In the genomic region with DNA sequence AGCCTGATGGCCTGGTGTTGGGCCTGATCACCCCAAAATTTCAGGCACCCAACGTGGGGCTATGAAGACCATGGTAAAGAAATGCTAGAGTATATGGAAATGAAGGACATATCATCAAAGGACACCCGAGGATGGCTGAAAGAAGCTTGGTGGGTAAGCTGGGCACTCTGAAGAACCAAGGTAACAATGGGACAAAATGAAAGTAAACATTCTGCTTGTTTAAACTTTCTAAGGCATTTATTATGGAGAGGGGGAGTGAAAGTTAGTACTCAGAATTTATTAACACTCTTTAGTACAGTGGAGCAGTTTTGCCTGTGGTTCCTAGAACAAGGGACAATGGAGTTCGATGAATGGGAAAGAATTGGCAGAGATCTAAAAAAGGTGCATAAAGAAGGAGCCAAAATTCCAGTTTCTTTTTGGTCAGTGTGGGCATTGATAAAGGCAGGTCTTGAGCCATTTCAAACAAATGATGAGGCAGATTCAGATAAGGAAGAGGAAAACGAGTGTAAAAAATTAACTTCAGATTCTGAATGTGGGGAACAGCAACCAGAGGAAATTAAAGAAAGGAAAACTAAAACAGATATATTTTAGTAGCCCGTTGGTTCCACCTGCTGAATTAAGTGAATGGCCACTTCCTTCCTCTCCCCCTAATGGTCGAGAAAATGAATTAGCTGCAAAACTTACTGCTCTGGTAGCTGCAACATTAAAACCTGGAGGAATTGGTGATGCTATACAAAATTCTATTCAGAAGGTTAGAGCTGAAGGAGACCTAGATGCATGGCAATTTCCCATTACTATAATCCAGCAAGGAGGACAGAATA, we compare ENCODE assay signal across 18 cellular contexts. TPM values are rescaled to one million over a fixed set of nuclear protein-coding genes. Genes with fewer than 3 reads are reported as not detected.
DNase-seq lines count a peak whose midpoint lies in the region; ATAC-seq and TF ChIP-seq lines count a peak whose summit lies in the region.
"Had no signal": no experiment of that assay in that cellular context is flagged by ENCODE, and none has a peak within 500 bp of the region (broad histone marks: within the 10 kb centered on the region; RNA-seq: fewer than 3 reads in every experiment).

No MANE protein-coding gene starts in this region.

- peak overlapping the region in 3 of 4 donors; percentile 2 to 77 (median 54) for H3K4me3 Mint-ChIP-seq in IgD-negative memory B cell
- peak overlapping the region; percentile 7 for H3K4me3 Mint-ChIP-seq in activated naive CD8-positive, alpha-beta T cell treated with anti-CD3 and anti-CD28 coated beads, Interleukin-2, amount 10 ng/mL, durations not matched to agents 7 days and 5 days

- peaks cover 7% of the 10 kb centered on the region for H3K36me3 Mint-ChIP-seq in IgD-negative memory B cell
- H3K36me3 Mint-ChIP-seq in activated naive CD8-positive, alpha-beta T cell treated with anti-CD3 and anti-CD28 coated beads, Interleukin-2, amount 10 ng/mL, durations not matched to agents 7 days and 5 days, result peaks cover 2% of the 10 kb centered on the region

- H3K36me3 ChIP-seq in left ventricle myocardium inferior (no peaks in the 10 kb centered on the region), upper lobe of right lung (no peaks in the 10 kb centered on the region)
- H3K36me3 ChIP-seq: colonic mucosa, vagina had no signal

- ATAC-seq in right cardiac atrium (no peak), upper lobe of right lung (no peak), HG02678 (IDR thresholded peaks at IDR 0.05; ENCODE audit: unreplicated experiment) (no peak), HG02840 (IDR thresholded peaks at IDR 0.05; ENCODE audit: low FRiP score, unreplicated experiment) (no peak), HG03025 (IDR thresholded peaks at IDR 0.05; ENCODE audit: low FRiP score, unreplicated experiment) (no peak)
- no peak for ATAC-seq in activated naive CD8-positive, alpha-beta T cell treated with anti-CD3 and anti-CD28 coated beads, Interleukin-2, amount 10 ng/mL, durations not matched to agents 7 days and 5 days (ENCODE audit: low read depth)
- ATAC-seq: sciatic nerve had no signal

- H3K9me3 Mint-ChIP-seq in IgD-negative memory B cell, result peaks cover 1 to 22% (median 6%) of the 10 kb centered on the region in 3 donors
- peaks cover 13% of the 10 kb centered on the region for H3K9me3 Mint-ChIP-seq in activated naive CD8-positive, alpha-beta T cell treated with anti-CD3 and anti-CD28 coated beads, Interleukin-2, amount 10 ng/mL, durations not matched to agents 7 days and 5 days

- H3K9me3 ChIP-seq in left ventricle myocardium inferior (replicated peaks) (peaks cover 18% of the 10 kb centered on the region), right cardiac atrium (ENCODE audit: control insufficient read depth, low read length) (no peaks in the 10 kb centered on the region), upper lobe of right lung (no peaks in the 10 kb centered on the region)
- H3K9me3 ChIP-seq: colonic mucosa, vagina had no signal

- H3K27me3 ChIP-seq in left ventricle myocardium inferior (ENCODE audit: low read depth), result no peaks in the 10 kb centered on the region
- no peaks in the 10 kb centered on the region for H3K27me3 ChIP-seq in right cardiac atrium (ENCODE audit: control insufficient read depth, insufficient read depth)
- no peaks in the 10 kb centered on the region for H3K27me3 ChIP-seq in upper lobe of right lung
- H3K27me3 ChIP-seq: colonic mucosa, vagina had no signal

- TF ChIP-seq CTCF in left ventricle myocardium inferior (IDR thresholded peaks at IDR 0.05; ENCODE audit: borderline replicate concordance) (peak; percentile 13), upper lobe of right lung (IDR thresholded peaks at IDR 0.05) (peak; percentile 8)

- intact Hi-C loops in left ventricle myocardium inferior (cut with micrococcal nuclease) (no loop called here), right cardiac atrium (cut with DNase I) (no loop called here), upper lobe of right lung (cut with DNase I) (no loop called here)

- DNase-seq in left ventricle myocardium inferior, result no peak
- DNase-seq in right cardiac atrium, result no peak
- DNase-seq in activated naive CD8-positive, alpha-beta T cell treated with anti-CD3 and anti-CD28 coated beads, Interleukin-2, amount 10 ng/mL, durations not matched to agents 7 days and 5 days, result no peak
- no peak for DNase-seq in upper lobe of right lung
- DNase-seq: colonic mucosa, GF-D8, Kasumi-1, NCI-H1417 treated with DMSO at 0.1 percent for 48 hours, NCI-H2171 treated with DMSO at 0.1 percent for 48 hours, NCI-H82, nucleus accumbens had no signal

- H3K27ac ChIP-seq in left ventricle myocardium inferior (replicated peaks) (no peak overlapping the region), right cardiac atrium (ENCODE audit: low read length) (no peak overlapping the region), upper lobe of right lung (no peak overlapping the region)
- H3K27ac ChIP-seq: colonic mucosa, vagina had no signal

- H3K4me3 ChIP-seq in left ventricle myocardium inferior, result no peak overlapping the region
- H3K4me3 ChIP-seq in right cardiac atrium (ENCODE audit: low read length), result no peak overlapping the region
- no peak overlapping the region for H3K4me3 ChIP-seq in upper lobe of right lung
- H3K4me3 ChIP-seq: colonic mucosa, vagina had no signal

- POLR2A ChIA-PET in activated naive CD8-positive, alpha-beta T cell treated with anti-CD3 and anti-CD28 coated beads, Interleukin-2, amount 10 ng/mL, durations not matched to agents 7 days and 5 days (lab: Charles Lee), result no interaction called here

- peaks cover 10 to 19% (median 16%) of the 10 kb centered on the region in 3 donors for H3K4me1 Mint-ChIP-seq in IgD-negative memory B cell
- H3K4me1 Mint-ChIP-seq in activated naive CD8-positive, alpha-beta T cell treated with anti-CD3 and anti-CD28 coated beads, Interleukin-2, amount 10 ng/mL, durations not matched to agents 7 days and 5 days, result peaks cover 6% of the 10 kb centered on the region

- peak overlapping the region in 1 of 3 donors; percentile 59 for H3K27ac Mint-ChIP-seq in IgD-negative memory B cell
- H3K27ac Mint-ChIP-seq in activated naive CD8-positive, alpha-beta T cell treated with anti-CD3 and anti-CD28 coated beads, Interleukin-2, amount 10 ng/mL, durations not matched to agents 7 days and 5 days, result no peak overlapping the region

- H3K27me3 Mint-ChIP-seq in IgD-negative memory B cell, result no peaks in the 10 kb centered on the region
- no peaks in the 10 kb centered on the region for H3K27me3 Mint-ChIP-seq in activated naive CD8-positive, alpha-beta T cell treated with anti-CD3 and anti-CD28 coated beads, Interleukin-2, amount 10 ng/mL, durations not matched to agents 7 days and 5 days

- no peaks in the 10 kb centered on the region for H3K4me1 ChIP-seq in left ventricle myocardium inferior
- no peaks in the 10 kb centered on the region for H3K4me1 ChIP-seq in right cardiac atrium (ENCODE audit: control insufficient read depth, insufficient read depth, low read length)
- H3K4me1 ChIP-seq in upper lobe of right lung, result no peaks in the 10 kb centered on the region
- H3K4me1 ChIP-seq: colonic mucosa, vagina had no signal

- WGBS in right cardiac atrium, result 54% methylated on average over 6 of the region's 6 CpGs

RNA-seq across cellular contexts. Expression of gene PM20D1, which starts 8.4 kb away (rescaled TPM):
- total RNA-seq in left ventricle myocardium inferior, result 1.7 TPM
- 1 to 10 TPM in 3 of 4 donors, under 1 TPM in 1; 0.64 to 2.2 (median 1.6) TPM for total RNA-seq in right cardiac atrium
- polyA plus RNA-seq in right cardiac atrium, result 1.0 TPM
- polyA plus RNA-seq in IgD-negative memory B cell, result 2.0 TPM
- 1 to 10 TPM in 1 of 2 experiments, under 1 TPM in 1; 0.50 to 1.3 TPM for total RNA-seq in activated naive CD8-positive, alpha-beta T cell treated with anti-CD3 and anti-CD28 coated beads, Interleukin-2, amount 10 ng/mL, durations not matched to agents 7 days and 5 days
- total RNA-seq in upper lobe of right lung, result 0.72 TPM
- total RNA-seq: endothelial cell of umbilical vein, vagina had no signal

RNA-seq across cellular contexts. Expression of gene SLC41A1, which starts 45.4 kb away (rescaled TPM):
- total RNA-seq in left ventricle myocardium inferior, result 486 TPM
- total RNA-seq in right cardiac atrium, result 100 to 1,000 TPM; 235 to 420 (median 330) TPM
- polyA plus RNA-seq in right cardiac atrium, result 187 TPM
- 10.9 TPM for polyA plus RNA-seq in IgD-negative memory B cell
- 10 to 100 TPM; 16.8 to 19.6 TPM for total RNA-seq in activated naive CD8-positive, alpha-beta T cell treated with anti-CD3 and anti-CD28 coated beads, Interleukin-2, amount 10 ng/mL, durations not matched to agents 7 days and 5 days
- total RNA-seq in upper lobe of right lung, result 35.8 TPM
